ENCODE assay signal across 10 cellular contexts in the genomic region with DNA sequence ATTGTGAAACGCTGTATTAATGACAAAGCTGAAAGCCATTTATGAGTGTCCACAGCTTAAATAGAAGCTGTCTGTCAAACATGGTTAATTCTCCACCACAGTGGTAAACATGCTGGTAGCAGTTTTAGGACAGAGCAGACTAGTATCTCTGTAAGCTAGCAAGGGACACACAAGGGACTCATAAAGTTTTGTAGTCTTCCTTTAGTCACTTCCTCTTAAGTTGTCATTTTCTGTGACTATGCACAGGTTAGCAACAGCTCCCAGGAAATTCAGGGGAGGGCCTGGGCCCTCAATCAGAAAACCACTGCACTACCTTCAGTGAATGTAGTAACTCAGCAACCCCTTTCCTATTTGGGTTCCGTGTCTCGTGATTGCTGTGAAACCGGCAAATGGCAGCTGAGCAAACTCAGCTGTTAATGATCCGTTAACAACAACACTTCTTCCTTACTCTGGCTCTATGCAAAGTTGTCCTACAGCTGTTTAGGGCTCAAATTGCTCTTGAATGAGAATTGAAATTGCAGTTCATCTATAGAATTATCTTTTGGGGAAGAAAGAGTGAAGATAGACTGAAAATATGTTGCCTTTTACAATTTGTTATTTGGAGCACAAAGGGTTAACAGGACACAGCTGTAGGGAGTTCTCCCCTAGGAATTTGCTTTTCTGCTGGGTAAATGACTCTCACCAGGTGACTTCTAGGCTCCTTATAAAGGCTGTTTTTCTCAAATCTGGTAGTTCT. TPM values are rescaled to one million over a fixed set of nuclear protein-coding genes. Genes with fewer than 3 reads are reported as not detected.
A peak's percentile ranks its signal among the peaks of the same experiment; 100 is the strongest.
DNase-seq lines count a peak whose midpoint lies in the region; ATAC-seq and TF ChIP-seq lines count a peak whose summit lies in the region.
"Had no signal": no experiment of that assay in that cellular context is flagged by ENCODE, and none has a peak within 500 bp of the region (broad histone marks: within the 10 kb centered on the region; RNA-seq: fewer than 3 reads in every experiment).

MMP26 (plus strand) TSS at position 731 of the 736 bp plus-strand sequence.

- peaks cover 3% of the 10 kb centered on the region for H3K27me3 Mint-ChIP-seq in mesothelial cell of epicardium (ENCODE audit: low read depth)

- H3K36me3 Mint-ChIP-seq in mesothelial cell of epicardium, result no peaks in the 10 kb centered on the region

- H3K27ac Mint-ChIP-seq in mesothelial cell of epicardium, result peak within 1 kb of the TSS; percentile 5

- DNase-seq in NCI-H2196 (lab: John Stamatoyannopoulos, UW; ENCODE audit: unreplicated experiment), result peak; percentile 80
- no peak for DNase-seq in mesothelial cell of epicardium (ENCODE audit: low spot score in 2 of 2, unreplicated experiment in 2 of 2)
- no peak for DNase-seq in activated gamma-delta T cell treated with Interleukin-2 at 50 U/mL for 16 hours
- DNase-seq in GOT3 (lab: John Stamatoyannopoulos, UW), result no peak
- DNase-seq in dermis blood vessel endothelial cell, result no peak
- DNase-seq in activated CD8-positive, alpha-beta memory T cell treated with anti-CD3 and anti-CD28 coated beads, Interleukin-2, amount 50 U/mL, for 48 hours, result no peak

- ATAC-seq in GM18870 (IDR thresholded peaks at IDR 0.05; ENCODE audit: unreplicated experiment) (peak; percentile 53), HG03135 (IDR thresholded peaks at IDR 0.05; ENCODE audit: unreplicated experiment) (peak; percentile 59)

- no peaks in the 10 kb centered on the region for H3K9me3 Mint-ChIP-seq in mesothelial cell of epicardium

- TF ChIP-seq CTCF in mesothelial cell of epicardium (IDR thresholded peaks at IDR 0.05; ENCODE audit: unreplicated experiment), result no peak

- H3K4me1 Mint-ChIP-seq in mesothelial cell of epicardium, result peaks cover 17% of the 10 kb centered on the region

- H3K4me3 Mint-ChIP-seq in mesothelial cell of epicardium, result no peak within 1 kb of the TSS

RNA-seq across cellular contexts. Expression of gene MMP26, which starts in this region (rescaled TPM):
- total RNA-seq in mesothelial cell of epicardium, result not detected in 3 replicates
- not detected in 2 replicates for total RNA-seq in dermis blood vessel endothelial cell
- total RNA-seq: lung, RPMI7951 had no signal
